Comparison of ENCODE assay signal across 32 cellular contexts in genomic region chr2:18169787-18170175, GRCh38.
"Had no signal": no experiment of that assay in that cellular context is flagged by ENCODE, and none has a peak within 500 bp of the region (broad histone marks: within the 10 kb centered on the region; RNA-seq: fewer than 3 reads in every experiment).

No MANE protein-coding gene starts in this region.

- H3K4me3 ChIP-seq: ascending aorta, coronary artery, dorsolateral prefrontal cortex, esophagus squamous epithelium, gastroesophageal sphincter had no signal

- H3K9me3 ChIP-seq: ascending aorta, esophagus squamous epithelium, gastroesophageal sphincter had no signal

- ATAC-seq: activated naive CD4-positive, alpha-beta T cell treated with anti-CD3 and anti-CD28 coated beads, Interleukin-2, amount 50 U/mL, for 72 hours; activated T-cell treated with anti-CD3 and anti-CD28 coated beads, Interleukin-2, amount 50 U/mL, for 72 hours; gastroesophageal sphincter; WTC11 had no signal

- H3K27ac Mint-ChIP-seq: activated CD4-positive, alpha-beta memory T cell treated with anti-CD3 and anti-CD28 coated beads, Interleukin-2, amount 10 ng/mL, durations not matched to agents 7 days and 5 days; activated CD4-positive, alpha-beta T cell treated with anti-CD3 and anti-CD28 coated beads, Interleukin-2, amount 10 ng/mL, durations not matched to agents 7 days and 5 days; activated naive CD4-positive, alpha-beta T cell treated with anti-CD3 and anti-CD28 coated beads, Interleukin-2, amount 10 ng/mL, durations not matched to agents 7 days and 5 days; activated naive CD4-positive, alpha-beta T cell treated with anti-CD3 and anti-CD28 coated beads, Interleukin-2, amount 50 U/mL, for 72 hours; activated naive CD8-positive, alpha-beta T cell treated with anti-CD3 and anti-CD28 coated beads, Interleukin-2, amount 10 ng/mL, durations not matched to agents 7 days and 5 days; activated T-cell treated with anti-CD3 and anti-CD28 coated beads, Interleukin-2, amount 50 U/mL, for 24 hours; activated T-cell treated with anti-CD3 and anti-CD28 coated beads, Interleukin-2, amount 50 U/mL, for 72 hours; dendritic cell treated with granulocyte-macrophage colony-stimulating factor and Interleukin-4, amounts not matched to agents 40 ng/mL and 50 ng/mL, for 4 days; endodermal cell; WTC11 had no signal

- H3K27me3 ChIP-seq: ascending aorta, brain microvascular endothelial cell, gastroesophageal sphincter had no signal

- H3K27me3 Mint-ChIP-seq: activated CD4-positive, alpha-beta memory T cell treated with anti-CD3 and anti-CD28 coated beads, Interleukin-2, amount 10 ng/mL, durations not matched to agents 7 days and 5 days; activated naive CD4-positive, alpha-beta T cell treated with anti-CD3 and anti-CD28 coated beads, Interleukin-2, amount 10 ng/mL, durations not matched to agents 7 days and 5 days; central memory CD8-positive, alpha-beta T cell; dendritic cell treated with granulocyte-macrophage colony-stimulating factor and Interleukin-4, amounts not matched to agents 40 ng/mL and 50 ng/mL, for 4 days had no signal

- DNase-seq: activated CD4-positive, alpha-beta memory T cell treated with anti-CD3 and anti-CD28 coated beads, Interleukin-2, amount 10 ng/mL, durations not matched to agents 7 days and 5 days; activated CD4-positive, alpha-beta T cell treated with anti-CD3 and anti-CD28 coated beads for 1 hour; activated CD4-positive, alpha-beta T cell treated with anti-CD3 and anti-CD28 coated beads for 4 hours; activated CD4-positive, alpha-beta T cell treated with anti-CD3 and anti-CD28 coated beads, Interleukin-2, amount 10 ng/mL, durations not matched to agents 7 days and 5 days; activated CD4-positive, alpha-beta T cell treated with anti-CD3 and anti-CD28 coated beads, Interleukin-2, amount 50 U/mL, for 4 hours; activated CD8-positive, alpha-beta memory T cell treated with anti-CD3 and anti-CD28 coated beads, Interleukin-2, amount 50 U/mL, for 48 hours; activated gamma-delta T cell; activated naive CD4-positive, alpha-beta T cell; activated naive CD4-positive, alpha-beta T cell treated with anti-CD3 and anti-CD28 coated beads, Interleukin-2, amount 10 ng/mL, durations not matched to agents 7 days and 5 days; activated naive CD8-positive, alpha-beta T cell treated with anti-CD3 and anti-CD28 coated beads, Interleukin-2, amount 10 ng/mL, durations not matched to agents 7 days and 5 days; activated T-cell treated with anti-CD3 and anti-CD28 coated beads for 4 hours; activated T-cell treated with anti-CD3 and anti-CD28 coated beads, Interleukin-2, amount 50 U/mL, for 24 hours; activated T-cell treated with anti-CD3 and anti-CD28 coated beads, Interleukin-2, amount 50 U/mL, for 72 hours; brain microvascular endothelial cell; effector memory CD4-positive, alpha-beta T cell; endodermal cell; erythroblast; esophagus squamous epithelium; foreskin melanocyte; head of caudate nucleus; hippocampal formation; T-helper 2 cell had no signal

- H3K9me3 Mint-ChIP-seq: activated CD4-positive, alpha-beta memory T cell treated with anti-CD3 and anti-CD28 coated beads, Interleukin-2, amount 10 ng/mL, durations not matched to agents 7 days and 5 days; activated CD4-positive, alpha-beta T cell treated with anti-CD3 and anti-CD28 coated beads, Interleukin-2, amount 10 ng/mL, durations not matched to agents 7 days and 5 days; activated naive CD4-positive, alpha-beta T cell treated with anti-CD3 and anti-CD28 coated beads, Interleukin-2, amount 10 ng/mL, durations not matched to agents 7 days and 5 days; activated naive CD8-positive, alpha-beta T cell treated with anti-CD3 and anti-CD28 coated beads, Interleukin-2, amount 10 ng/mL, durations not matched to agents 7 days and 5 days; activated T-cell treated with anti-CD3 and anti-CD28 coated beads, Interleukin-2, amount 50 U/mL, for 24 hours; central memory CD8-positive, alpha-beta T cell; dendritic cell treated with granulocyte-macrophage colony-stimulating factor and Interleukin-4, amounts not matched to agents 40 ng/mL and 50 ng/mL, for 4 days; endodermal cell; WTC11 had no signal

- FAIRE-seq: bronchial epithelial cell had no signal

- H3K36me3 ChIP-seq: ascending aorta, brain microvascular endothelial cell, esophagus squamous epithelium, gastroesophageal sphincter had no signal

- H3K4me3 Mint-ChIP-seq: activated CD4-positive, alpha-beta memory T cell treated with anti-CD3 and anti-CD28 coated beads, Interleukin-2, amount 10 ng/mL, durations not matched to agents 7 days and 5 days; activated CD4-positive, alpha-beta T cell treated with anti-CD3 and anti-CD28 coated beads, Interleukin-2, amount 10 ng/mL, durations not matched to agents 7 days and 5 days; activated naive CD4-positive, alpha-beta T cell treated with anti-CD3 and anti-CD28 coated beads, Interleukin-2, amount 10 ng/mL, durations not matched to agents 7 days and 5 days; activated naive CD8-positive, alpha-beta T cell treated with anti-CD3 and anti-CD28 coated beads, Interleukin-2, amount 10 ng/mL, durations not matched to agents 7 days and 5 days; activated T-cell treated with anti-CD3 and anti-CD28 coated beads, Interleukin-2, amount 50 U/mL, for 24 hours; activated T-cell treated with anti-CD3 and anti-CD28 coated beads, Interleukin-2, amount 50 U/mL, for 72 hours; central memory CD8-positive, alpha-beta T cell; dendritic cell treated with granulocyte-macrophage colony-stimulating factor and Interleukin-4, amounts not matched to agents 40 ng/mL and 50 ng/mL, for 4 days; endodermal cell; WTC11 had no signal

- H3K27ac ChIP-seq: ascending aorta, brain microvascular endothelial cell, coronary artery, dorsolateral prefrontal cortex, esophagus squamous epithelium, gastroesophageal sphincter, VCaP had no signal

- H3K4me1 ChIP-seq: ascending aorta had no signal

- H3K36me3 Mint-ChIP-seq: activated naive CD4-positive, alpha-beta T cell treated with anti-CD3 and anti-CD28 coated beads, Interleukin-2, amount 10 ng/mL, durations not matched to agents 7 days and 5 days; activated naive CD4-positive, alpha-beta T cell treated with anti-CD3 and anti-CD28 coated beads, Interleukin-2, amount 50 U/mL, for 72 hours; activated naive CD8-positive, alpha-beta T cell treated with anti-CD3 and anti-CD28 coated beads, Interleukin-2, amount 10 ng/mL, durations not matched to agents 7 days and 5 days; WTC11 had no signal

- H3K4me1 Mint-ChIP-seq: activated CD4-positive, alpha-beta memory T cell treated with anti-CD3 and anti-CD28 coated beads, Interleukin-2, amount 10 ng/mL, durations not matched to agents 7 days and 5 days; activated CD4-positive, alpha-beta T cell treated with anti-CD3 and anti-CD28 coated beads, Interleukin-2, amount 10 ng/mL, durations not matched to agents 7 days and 5 days; activated naive CD4-positive, alpha-beta T cell treated with anti-CD3 and anti-CD28 coated beads, Interleukin-2, amount 10 ng/mL, durations not matched to agents 7 days and 5 days; activated naive CD8-positive, alpha-beta T cell treated with anti-CD3 and anti-CD28 coated beads, Interleukin-2, amount 10 ng/mL, durations not matched to agents 7 days and 5 days; central memory CD8-positive, alpha-beta T cell had no signal
